ENCODE assay signal across 8 cellular contexts in genomic region chr10:45971742-45972105, GRCh38. TPM values are rescaled to one million over a fixed set of nuclear protein-coding genes. Genes with fewer than 3 reads are reported as not detected.
DNase-seq lines count a peak whose midpoint lies in the region; ATAC-seq and TF ChIP-seq lines count a peak whose summit lies in the region.
"Not testable (repeated sequence)": the region's sequence is repeated elsewhere in the genome, so short reads cannot be mapped to it uniquely, and the experiment has no call there.

No MANE protein-coding gene starts in this region.

- H3K4me1 Mint-ChIP-seq in dendritic cell treated with granulocyte-macrophage colony-stimulating factor and Interleukin-4, amounts not matched to agents 40 ng/mL and 50 ng/mL, for 4 days (ENCODE audit: low read depth) = peaks cover 39% of the 10 kb centered on the region
- peaks cover 26% of the 10 kb centered on the region for H3K4me1 Mint-ChIP-seq in progenitor cell of endocrine pancreas (ENCODE audit: low read depth)

- H3K27ac ChIP-seq in A673 (ENCODE audit: low read depth, low read length, poor library complexity, severe bottlenecking) = peak overlapping the region; percentile 82

- not testable (repeated sequence) for H3K9me3 ChIP-seq in A673 (ENCODE audit: low read depth, low read length, poor library complexity, severe bottlenecking)

- H3K27me3 ChIP-seq in A673 (replicated peaks; ENCODE audit: insufficient read depth, low read depth, low read length, poor library complexity) = not testable (repeated sequence)

- ATAC-seq in GM18520 (IDR thresholded peaks at IDR 0.05; ENCODE audit: unreplicated experiment) = peak; percentile 17

- H3K27me3 Mint-ChIP-seq in dendritic cell treated with granulocyte-macrophage colony-stimulating factor and Interleukin-4, amounts not matched to agents 40 ng/mL and 50 ng/mL, for 4 days; progenitor cell of endocrine pancreas: not testable (repeated sequence)

- peaks cover 39% of the 10 kb centered on the region for H3K36me3 Mint-ChIP-seq in dendritic cell treated with granulocyte-macrophage colony-stimulating factor and Interleukin-4, amounts not matched to agents 40 ng/mL and 50 ng/mL, for 4 days (ENCODE audit: low read depth)
- H3K36me3 Mint-ChIP-seq in progenitor cell of endocrine pancreas (ENCODE audit: insufficient read depth) = not testable (repeated sequence)

- peak; percentile 12 for DNase-seq in A673 (ENCODE audit: low spot score)
- DNase-seq in HFF-Myc (ENCODE audit: extremely low read depth, low read depth) = not testable (repeated sequence)
- DNase-seq in HT-29 (ENCODE audit: low spot score) = peak; percentile 39
- DNase-seq in islet precursor cell = peak; percentile 57
- peak; percentile 24 for DNase-seq in progenitor cell of endocrine pancreas (ENCODE audit: low spot score, unreplicated experiment)

- not testable (repeated sequence) for H3K36me3 ChIP-seq in A673 (ENCODE audit: insufficient read depth, low read length, poor library complexity, severe bottlenecking)

- not testable (repeated sequence) for TF ChIP-seq CTCF in A673 (conservative IDR thresholded peaks at IDR 0.05; ENCODE audit: low read depth, low read length); HFF-Myc (IDR thresholded peaks at IDR 0.05; ENCODE audit: low read depth, low read length, missing control alignments); WI38 (IDR thresholded peaks at IDR 0.05; ENCODE audit: low read depth, low read length)
- peak; percentile 31 for TF ChIP-seq CTCF in progenitor cell of endocrine pancreas (IDR thresholded peaks at IDR 0.05; ENCODE audit: unreplicated experiment)

- H3K9me3 Mint-ChIP-seq in dendritic cell treated with granulocyte-macrophage colony-stimulating factor and Interleukin-4, amounts not matched to agents 40 ng/mL and 50 ng/mL, for 4 days; progenitor cell of endocrine pancreas (ENCODE audit: low read depth): not testable (repeated sequence)

- intact Hi-C loops in A673 (cut with micrococcal nuclease; ENCODE audit: unreplicated experiment); dendritic cell treated with granulocyte-macrophage colony-stimulating factor and Interleukin-4, amounts not matched to agents 40 ng/mL and 50 ng/mL, for 4 days (cut with micrococcal nuclease): not testable (repeated sequence)

- POLR2A ChIA-PET in A673 (lab: Charles Lee; ENCODE audit: low non-redundant PET) = interaction anchor here (0.7 kb wide), 1 partner anchor 1374 kb away, joined by 3 read pairs; no protein-coding TSS in a partner anchor

- CTCF ChIA-PET in A673 (lab: Charles Lee) = not testable (repeated sequence)

- not testable (repeated sequence) for H3K4me1 ChIP-seq in A673 (ENCODE audit: insufficient read depth, low read length, poor library complexity, severe bottlenecking)

- peak overlapping the region; percentile 94 for H3K27ac Mint-ChIP-seq in dendritic cell treated with granulocyte-macrophage colony-stimulating factor and Interleukin-4, amounts not matched to agents 40 ng/mL and 50 ng/mL, for 4 days
- peak overlapping the region; percentile 99 for H3K27ac Mint-ChIP-seq in progenitor cell of endocrine pancreas

- H3K4me3 ChIP-seq in A673 (ENCODE audit: low read depth, low read length, poor library complexity, severe bottlenecking) (peak overlapping the region; percentile 73), HFF-Myc (replicated peaks; ENCODE audit: low read depth, low read length) (peak overlapping the region; percentile 59), WI38 (ENCODE audit: low read depth, low read length) (peak overlapping the region; percentile 77)

- BruUV-seq in A673 (replicated peaks; lab: Mats Ljungman, UMichigan) = not testable (repeated sequence)

- H3K4me3 Mint-ChIP-seq in dendritic cell treated with granulocyte-macrophage colony-stimulating factor and Interleukin-4, amounts not matched to agents 40 ng/mL and 50 ng/mL, for 4 days = peak overlapping the region; percentile 100
- peak overlapping the region; percentile 96 for H3K4me3 Mint-ChIP-seq in progenitor cell of endocrine pancreas (ENCODE audit: low read depth)

RNA-seq across cellular contexts. Expression of gene TIMM23, which starts 0.6 kb away (rescaled TPM):
- 107 and 125 TPM in 2 replicates for total RNA-seq in A673 (2021)
- 89.0 and 90.5 TPM in 2 replicates for total RNA-seq in HT-29 (2014; rRNA removed; shearing (Covaris generic))
- 52.4 and 57.7 TPM in 2 replicates for total RNA-seq in progenitor cell of endocrine pancreas

RNA-seq across cellular contexts. Expression of gene NCOA4, which starts 58.7 kb away (rescaled TPM):
- total RNA-seq in A673 (2021) (48.0 and 50.6 TPM in 2 replicates), progenitor cell of endocrine pancreas (84.0 and 88.3 TPM in 2 replicates)
- 41.0 and 51.7 TPM in 2 replicates for total RNA-seq in HT-29 (2014; rRNA removed; shearing (Covaris generic))
